In genomic region chr10:91551856-91552255, GRCh38 we compare ENCODE assay signal across 8 cellular contexts.
A peak's percentile ranks its signal among the peaks of the same experiment; 100 is the strongest.
DNase-seq lines count a peak whose midpoint lies in the region; ATAC-seq and TF ChIP-seq lines count a peak whose summit lies in the region.

No MANE protein-coding gene starts in this region.

- peak; percentile 95 for ATAC-seq in SK-N-SH treated with all-trans-retinoic acid at 6 μM for 48 hours
- no peak for ATAC-seq in GM19035 (IDR thresholded peaks at IDR 0.05; ENCODE audit: unreplicated experiment)
- ATAC-seq in HG03432 (IDR thresholded peaks at IDR 0.05; ENCODE audit: unreplicated experiment): no peak

- DNase-seq in BJ (ENCODE audit: low read depth) (no peak), H4 (ENCODE audit: low spot score) (peak; percentile 51), glomerular visceral epithelial cell (ENCODE audit: extremely low spot score) (peak; percentile 36), pulmonary artery endothelial cell (ENCODE audit: low read depth, low spot score) (peak; percentile 30), CD14-positive monocyte (ENCODE audit: low spot score) (no peak)

- peaks cover 0 to 1% (median 0%) of the 10 kb centered on the region in 7 donors for H3K9me3 Mint-ChIP-seq in CD14-positive monocyte

- CTCF ChIA-PET in BJ (lab: Yijun Ruan, JAX): interaction anchor here (0.7 to 4.5 kb wide), 32 partner anchors 11 to 253 kb away, joined by 3 to 84 read pairs (median 5); partner anchors contain the start of gene PPP1R3C

- H3K4me1 Mint-ChIP-seq in CD14-positive monocyte: no peaks in the 10 kb centered on the region

- TF ChIP-seq CTCF in BJ (IDR thresholded peaks at IDR 0.05; ENCODE audit: insufficient read depth, low read depth, low read length) (peak; percentile 74), CD14-positive monocyte (IDR thresholded peaks at IDR 0.05) (no peak)

- no peaks in the 10 kb centered on the region for H3K27me3 ChIP-seq in BJ (ENCODE audit: control insufficient read depth, insufficient read depth, low read length)

- no peaks in the 10 kb centered on the region for H3K36me3 ChIP-seq in BJ (ENCODE audit: control insufficient read depth, insufficient read depth, low read length)

- no peaks in the 10 kb centered on the region for H3K36me3 Mint-ChIP-seq in CD14-positive monocyte

- intact Hi-C loops in CD14-positive monocyte (cut with micrococcal nuclease): no loop called here

- H3K27ac Mint-ChIP-seq in CD14-positive monocyte: no peak overlapping the region

- H3K4me3 Mint-ChIP-seq in CD14-positive monocyte: no peak overlapping the region

- POLR2A ChIA-PET in BJ (lab: Charles Lee): no interaction called here

- H3K4me3 ChIP-seq in BJ (ENCODE audit: low read depth, low read length): no peak overlapping the region

- H3K27me3 Mint-ChIP-seq in CD14-positive monocyte (ENCODE audit: low read depth in 3 of 3): peaks cover 0 to 2% (median 1%) of the 10 kb centered on the region in 3 donors

TF ChIP-seq in SK-N-SH treated with all-trans-retinoic acid at 6 μM for 48 hours, 23 proteins besides CTCF, POLR2A, EP300 and RAD21:
- 0 out of 2 replicates have a peak, but pooled peaks have one; percentile 26 for TF ChIP-seq ZNF70 (CRISPR knock-in tag; IDR thresholded peaks at IDR 0.05)
- TF ChIP-seq ARNTL (CRISPR knock-in tag; IDR thresholded peaks at IDR 0.05; ENCODE audit: borderline replicate concordance, low read depth): no peak
- no peak for TF ChIP-seq TSHZ2 (CRISPR knock-in tag; IDR thresholded peaks at IDR 0.05)

Comparison
In these comparisons a context has a peak if more than half of its experiments do, and no peak if none do; other contexts are left out.
1. DNase-seq: peak in H4 (single experiment), glomerular visceral epithelial cell (single experiment) and pulmonary artery endothelial cell (single experiment); none in BJ (single experiment) and CD14-positive monocyte (single experiment).